In the genomic region with DNA sequence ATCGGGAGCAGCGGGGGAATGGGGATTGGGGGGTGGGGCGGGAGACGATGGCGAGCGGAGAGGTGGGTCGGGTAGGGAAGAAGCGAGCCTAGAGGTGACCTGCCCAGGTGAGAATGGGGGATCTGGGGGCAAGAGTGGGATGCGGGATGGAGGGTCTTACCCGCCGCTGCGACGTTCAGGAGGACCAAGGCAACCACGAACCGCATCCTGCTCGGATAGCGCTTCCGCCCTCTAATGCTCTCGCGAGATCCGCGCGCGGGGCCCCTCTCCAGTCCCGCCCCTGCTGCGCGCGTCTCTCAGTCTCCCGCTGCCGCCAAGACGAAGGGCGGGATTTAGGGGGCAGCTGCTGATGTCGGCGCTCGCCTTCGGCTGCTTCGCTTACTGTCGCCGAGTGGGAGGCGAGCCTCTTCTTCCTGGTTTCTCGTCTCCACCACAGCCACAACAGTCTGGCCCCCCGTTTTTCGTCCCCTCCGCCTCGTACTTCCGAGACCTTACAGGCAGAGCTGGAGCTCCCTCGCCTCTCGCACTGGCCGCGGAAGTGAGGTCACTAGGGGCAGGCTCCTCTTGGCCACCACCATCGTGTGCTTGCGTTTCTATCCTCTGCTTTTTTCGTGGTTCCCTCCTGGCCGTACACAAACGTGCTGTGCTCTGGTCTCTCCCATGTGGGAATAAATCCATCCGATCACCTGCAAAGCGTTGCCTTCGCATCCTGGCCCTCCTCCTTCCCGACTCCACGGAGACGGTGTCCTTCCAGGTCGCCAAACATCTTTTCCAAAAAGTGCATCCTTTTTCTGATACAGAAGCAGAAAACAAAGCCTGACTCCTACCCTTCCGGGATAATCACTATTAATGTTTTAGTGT, we compare ENCODE assay signal across 1 cellular context.
TF ChIP-seq lines count a peak whose summit lies in the region.

A gene (minus strand): TSS at position 233 of the 861 bp plus-strand sequence. CDS start 27 bp downstream, at position 206.

TF ChIP-seq in K562, 482 proteins besides CTCF, POLR2A, EP300 and RAD21 (continued from another document and continues in another):
- TF ChIP-seq TAF15 (IDR thresholded peaks at IDR 0.05; ENCODE audit: low read depth, low read length) (no peak), POLR2H (tag; IDR thresholded peaks at IDR 0.05; ENCODE audit: low read depth) (peak; percentile 95), MEF2A (IDR thresholded peaks at IDR 0.05; ENCODE audit: control insufficient read depth, low read depth, low read length) (no peak), ZNF316 (IDR thresholded peaks at IDR 0.05) (peak; percentile 43), GTF2F1 (IDR thresholded peaks at IDR 0.05; ENCODE audit: low read depth, low read length) (peak; percentile 89), ZNF347 (CRISPR knock-in tag; IDR thresholded peaks at IDR 0.05; ENCODE audit: low read depth) (no peak), GABPA (tag; conservative IDR thresholded peaks at IDR 0.05; ENCODE audit: low read depth) (peak; percentile 89), CBX8 (IDR thresholded peaks at IDR 0.05; ENCODE audit: borderline replicate concordance, extremely low read depth, low read depth, low read length, poor library complexity, severe bottlenecking) (no peak), NR1H2 (CRISPR knock-in tag; IDR thresholded peaks at IDR 0.05) (no peak), PRPF4 (IDR thresholded peaks at IDR 0.05; ENCODE audit: insufficient read depth, low read depth, low read length, poor library complexity, severe bottlenecking) (no peak), CHD1 (IDR thresholded peaks at IDR 0.05; ENCODE audit: low read length) (no peak), ZFX (CRISPR knock-in tag; IDR thresholded peaks at IDR 0.05) (peak; percentile 73), ETV5 (CRISPR knock-in tag; IDR thresholded peaks at IDR 0.05; ENCODE audit: low read depth) (peak; percentile 87), ZNF561 (CRISPR knock-in tag; conservative IDR thresholded peaks at IDR 0.05) (no peak), KAT8 (IDR thresholded peaks at IDR 0.05; ENCODE audit: low read depth) (no peak), RCOR1 (IDR thresholded peaks at IDR 0.05; ENCODE audit: borderline replicate concordance in 1 of 2, low read depth in 2 of 2, low read length in 2 of 2) (peak in 1 of 2 experiments; percentile 38; a peak in 2 of 4 replicates), KDM1A (IDR thresholded peaks at IDR 0.05) (no peak), NBN (IDR thresholded peaks at IDR 0.05; ENCODE audit: low read depth) (peak; percentile 84), KDM4B (IDR thresholded peaks at IDR 0.05; ENCODE audit: borderline replicate concordance in 2 of 2, low read depth in 1 of 2) (0 out of 4 replicates have a peak, but pooled peaks of 1 of the 2 experiments have one; percentile 58), ARID2 (IDR thresholded peaks at IDR 0.05) (no peak), ZNF75A (CRISPR knock-in tag; IDR thresholded peaks at IDR 0.05) (no peak), GATA2 (CRISPR knock-in tag; IDR thresholded peaks at IDR 0.05) (no peak), TCF7 (IDR thresholded peaks at IDR 0.05; ENCODE audit: borderline replicate concordance) (0 out of 2 replicates have a peak, but pooled peaks have one; percentile 17), TRIM24 (IDR thresholded peaks at IDR 0.05) (peak in 1 of 2 experiments; percentile 43; a peak in 1 of 4 replicates), RBM25 (IDR thresholded peaks at IDR 0.05; ENCODE audit: low read depth, low read length, severe bottlenecking) (peak; percentile 51), ZNF133 (CRISPR knock-in tag; IDR thresholded peaks at IDR 0.05) (no peak), ZFP36 (IDR thresholded peaks at IDR 0.05; ENCODE audit: low read depth, low read length, partially characterized antibody) (no peak), ZNF589 (CRISPR knock-in tag; IDR thresholded peaks at IDR 0.05; ENCODE audit: low read depth) (no peak), ZNF436 (CRISPR knock-in tag; IDR thresholded peaks at IDR 0.05) (no peak), PCBP2 (IDR thresholded peaks at IDR 0.05; ENCODE audit: low read depth, low read length, poor library complexity, severe bottlenecking) (no peak), LCOR (CRISPR knock-in tag; IDR thresholded peaks at IDR 0.05) (0 out of 2 replicates have a peak, but pooled peaks have one; percentile 69), ZNF174 (CRISPR knock-in tag; IDR thresholded peaks at IDR 0.05) (no peak), CBFA2T3 (IDR thresholded peaks at IDR 0.05) (no peak), NR3C1 (CRISPR knock-in tag; IDR thresholded peaks at IDR 0.05) (no peak), ZSCAN32 (CRISPR knock-in tag; IDR thresholded peaks at IDR 0.05) (no peak; the same call in 1 of the 2 replicates)
- TF ChIP-seq, protein P1, sequence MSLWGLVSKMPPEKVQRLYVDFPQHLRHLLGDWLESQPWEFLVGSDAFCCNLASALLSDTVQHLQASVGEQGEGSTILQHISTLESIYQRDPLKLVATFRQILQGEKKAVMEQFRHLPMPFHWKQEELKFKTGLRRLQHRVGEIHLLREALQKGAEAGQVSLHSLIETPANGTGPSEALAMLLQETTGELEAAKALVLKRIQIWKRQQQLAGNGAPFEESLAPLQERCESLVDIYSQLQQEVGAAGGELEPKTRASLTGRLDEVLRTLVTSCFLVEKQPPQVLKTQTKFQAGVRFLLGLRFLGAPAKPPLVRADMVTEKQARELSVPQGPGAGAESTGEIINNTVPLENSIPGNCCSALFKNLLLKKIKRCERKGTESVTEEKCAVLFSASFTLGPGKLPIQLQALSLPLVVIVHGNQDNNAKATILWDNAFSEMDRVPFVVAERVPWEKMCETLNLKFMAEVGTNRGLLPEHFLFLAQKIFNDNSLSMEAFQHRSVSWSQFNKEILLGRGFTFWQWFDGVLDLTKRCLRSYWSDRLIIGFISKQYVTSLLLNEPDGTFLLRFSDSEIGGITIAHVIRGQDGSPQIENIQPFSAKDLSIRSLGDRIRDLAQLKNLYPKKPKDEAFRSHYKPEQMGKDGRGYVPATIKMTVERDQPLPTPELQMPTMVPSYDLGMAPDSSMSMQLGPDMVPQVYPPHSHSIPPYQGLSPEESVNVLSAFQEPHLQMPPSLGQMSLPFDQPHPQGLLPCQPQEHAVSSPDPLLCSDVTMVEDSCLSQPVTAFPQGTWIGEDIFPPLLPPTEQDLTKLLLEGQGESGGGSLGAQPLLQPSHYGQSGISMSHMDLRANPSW (CRISPR knock-in tag; IDR thresholded peaks at IDR 0.05), result no peak
- TF ChIP-seq, protein P2, sequence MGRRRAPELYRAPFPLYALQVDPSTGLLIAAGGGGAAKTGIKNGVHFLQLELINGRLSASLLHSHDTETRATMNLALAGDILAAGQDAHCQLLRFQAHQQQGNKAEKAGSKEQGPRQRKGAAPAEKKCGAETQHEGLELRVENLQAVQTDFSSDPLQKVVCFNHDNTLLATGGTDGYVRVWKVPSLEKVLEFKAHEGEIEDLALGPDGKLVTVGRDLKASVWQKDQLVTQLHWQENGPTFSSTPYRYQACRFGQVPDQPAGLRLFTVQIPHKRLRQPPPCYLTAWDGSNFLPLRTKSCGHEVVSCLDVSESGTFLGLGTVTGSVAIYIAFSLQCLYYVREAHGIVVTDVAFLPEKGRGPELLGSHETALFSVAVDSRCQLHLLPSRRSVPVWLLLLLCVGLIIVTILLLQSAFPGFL (CRISPR knock-in tag; IDR thresholded peaks at IDR 0.05), result no peak
- TF ChIP-seq, protein P3, sequence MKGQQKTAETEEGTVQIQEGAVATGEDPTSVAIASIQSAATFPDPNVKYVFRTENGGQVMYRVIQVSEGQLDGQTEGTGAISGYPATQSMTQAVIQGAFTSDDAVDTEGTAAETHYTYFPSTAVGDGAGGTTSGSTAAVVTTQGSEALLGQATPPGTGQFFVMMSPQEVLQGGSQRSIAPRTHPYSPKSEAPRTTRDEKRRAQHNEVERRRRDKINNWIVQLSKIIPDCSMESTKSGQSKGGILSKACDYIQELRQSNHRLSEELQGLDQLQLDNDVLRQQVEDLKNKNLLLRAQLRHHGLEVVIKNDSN (CRISPR knock-in tag; IDR thresholded peaks at IDR 0.05), result peak; percentile 10; the same call in 1 of the 2 replicates
- TF ChIP-seq, protein P4, sequence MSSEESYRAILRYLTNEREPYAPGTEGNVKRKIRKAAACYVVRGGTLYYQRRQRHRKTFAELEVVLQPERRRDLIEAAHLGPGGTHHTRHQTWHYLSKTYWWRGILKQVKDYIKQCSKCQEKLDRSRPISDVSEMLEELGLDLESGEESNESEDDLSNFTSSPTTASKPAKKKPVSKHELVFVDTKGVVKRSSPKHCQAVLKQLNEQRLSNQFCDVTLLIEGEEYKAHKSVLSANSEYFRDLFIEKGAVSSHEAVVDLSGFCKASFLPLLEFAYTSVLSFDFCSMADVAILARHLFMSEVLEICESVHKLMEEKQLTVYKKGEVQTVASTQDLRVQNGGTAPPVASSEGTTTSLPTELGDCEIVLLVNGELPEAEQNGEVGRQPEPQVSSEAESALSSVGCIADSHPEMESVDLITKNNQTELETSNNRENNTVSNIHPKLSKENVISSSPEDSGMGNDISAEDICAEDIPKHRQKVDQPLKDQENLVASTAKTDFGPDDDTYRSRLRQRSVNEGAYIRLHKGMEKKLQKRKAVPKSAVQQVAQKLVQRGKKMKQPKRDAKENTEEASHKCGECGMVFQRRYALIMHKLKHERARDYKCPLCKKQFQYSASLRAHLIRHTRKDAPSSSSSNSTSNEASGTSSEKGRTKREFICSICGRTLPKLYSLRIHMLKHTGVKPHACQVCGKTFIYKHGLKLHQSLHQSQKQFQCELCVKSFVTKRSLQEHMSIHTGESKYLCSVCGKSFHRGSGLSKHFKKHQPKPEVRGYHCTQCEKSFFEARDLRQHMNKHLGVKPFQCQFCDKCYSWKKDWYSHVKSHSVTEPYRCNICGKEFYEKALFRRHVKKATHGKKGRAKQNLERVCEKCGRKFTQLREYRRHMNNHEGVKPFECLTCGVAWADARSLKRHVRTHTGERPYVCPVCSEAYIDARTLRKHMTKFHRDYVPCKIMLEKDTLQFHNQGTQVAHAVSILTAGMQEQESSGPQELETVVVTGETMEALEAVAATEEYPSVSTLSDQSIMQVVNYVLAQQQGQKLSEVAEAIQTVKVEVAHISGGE (CRISPR knock-in tag; IDR thresholded peaks at IDR 0.05), result peak in 1 of 3 experiments; percentile 85; a peak in 3 of 6 replicates
- TF ChIP-seq, protein P5, sequence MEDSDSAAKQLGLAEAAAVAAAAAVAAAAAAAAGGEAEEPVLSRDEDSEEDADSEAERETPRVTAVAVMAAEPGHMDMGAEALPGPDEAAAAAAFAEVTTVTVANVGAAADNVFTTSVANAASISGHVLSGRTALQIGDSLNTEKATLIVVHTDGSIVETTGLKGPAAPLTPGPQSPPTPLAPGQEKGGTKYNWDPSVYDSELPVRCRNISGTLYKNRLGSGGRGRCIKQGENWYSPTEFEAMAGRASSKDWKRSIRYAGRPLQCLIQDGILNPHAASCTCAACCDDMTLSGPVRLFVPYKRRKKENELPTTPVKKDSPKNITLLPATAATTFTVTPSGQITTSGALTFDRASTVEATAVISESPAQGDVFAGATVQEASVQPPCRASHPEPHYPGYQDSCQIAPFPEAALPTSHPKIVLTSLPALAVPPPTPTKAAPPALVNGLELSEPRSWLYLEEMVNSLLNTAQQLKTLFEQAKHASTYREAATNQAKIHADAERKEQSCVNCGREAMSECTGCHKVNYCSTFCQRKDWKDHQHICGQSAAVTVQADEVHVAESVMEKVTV (CRISPR knock-in tag; IDR thresholded peaks at IDR 0.05), result no peak
- TF ChIP-seq, protein P6, sequence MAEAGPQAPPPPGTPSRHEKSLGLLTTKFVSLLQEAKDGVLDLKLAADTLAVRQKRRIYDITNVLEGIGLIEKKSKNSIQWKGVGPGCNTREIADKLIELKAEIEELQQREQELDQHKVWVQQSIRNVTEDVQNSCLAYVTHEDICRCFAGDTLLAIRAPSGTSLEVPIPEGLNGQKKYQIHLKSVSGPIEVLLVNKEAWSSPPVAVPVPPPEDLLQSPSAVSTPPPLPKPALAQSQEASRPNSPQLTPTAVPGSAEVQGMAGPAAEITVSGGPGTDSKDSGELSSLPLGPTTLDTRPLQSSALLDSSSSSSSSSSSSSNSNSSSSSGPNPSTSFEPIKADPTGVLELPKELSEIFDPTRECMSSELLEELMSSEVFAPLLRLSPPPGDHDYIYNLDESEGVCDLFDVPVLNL (CRISPR knock-in tag; IDR thresholded peaks at IDR 0.05; ENCODE audit: low read depth), result 0 out of 2 replicates have a peak, but pooled peaks have one; percentile 70
- TF ChIP-seq, protein P7, sequence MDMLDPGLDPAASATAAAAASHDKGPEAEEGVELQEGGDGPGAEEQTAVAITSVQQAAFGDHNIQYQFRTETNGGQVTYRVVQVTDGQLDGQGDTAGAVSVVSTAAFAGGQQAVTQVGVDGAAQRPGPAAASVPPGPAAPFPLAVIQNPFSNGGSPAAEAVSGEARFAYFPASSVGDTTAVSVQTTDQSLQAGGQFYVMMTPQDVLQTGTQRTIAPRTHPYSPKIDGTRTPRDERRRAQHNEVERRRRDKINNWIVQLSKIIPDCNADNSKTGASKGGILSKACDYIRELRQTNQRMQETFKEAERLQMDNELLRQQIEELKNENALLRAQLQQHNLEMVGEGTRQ (CRISPR knock-in tag; IDR thresholded peaks at IDR 0.05), result no peak
- TF ChIP-seq, protein P8, sequence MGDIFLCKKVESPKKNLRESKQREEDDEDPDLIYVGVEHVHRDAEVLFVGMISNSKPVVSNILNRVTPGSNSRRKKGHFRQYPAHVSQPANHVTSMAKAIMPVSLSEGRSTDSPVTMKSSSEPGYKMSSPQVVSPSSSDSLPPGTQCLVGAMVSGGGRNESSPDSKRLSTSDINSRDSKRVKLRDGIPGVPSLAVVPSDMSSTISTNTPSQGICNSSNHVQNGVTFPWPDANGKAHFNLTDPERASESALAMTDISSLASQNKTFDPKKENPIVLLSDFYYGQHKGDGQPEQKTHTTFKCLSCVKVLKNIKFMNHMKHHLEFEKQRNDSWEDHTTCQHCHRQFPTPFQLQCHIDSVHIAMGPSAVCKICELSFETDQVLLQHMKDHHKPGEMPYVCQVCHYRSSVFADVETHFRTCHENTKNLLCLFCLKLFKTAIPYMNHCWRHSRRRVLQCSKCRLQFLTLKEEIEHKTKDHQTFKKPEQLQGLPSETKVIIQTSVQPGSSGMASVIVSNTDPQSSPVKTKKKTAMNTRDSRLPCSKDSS (IDR thresholded peaks at IDR 0.05; ENCODE audit: low read depth, partially characterized antibody), result no peak
- TF ChIP-seq, protein P9, sequence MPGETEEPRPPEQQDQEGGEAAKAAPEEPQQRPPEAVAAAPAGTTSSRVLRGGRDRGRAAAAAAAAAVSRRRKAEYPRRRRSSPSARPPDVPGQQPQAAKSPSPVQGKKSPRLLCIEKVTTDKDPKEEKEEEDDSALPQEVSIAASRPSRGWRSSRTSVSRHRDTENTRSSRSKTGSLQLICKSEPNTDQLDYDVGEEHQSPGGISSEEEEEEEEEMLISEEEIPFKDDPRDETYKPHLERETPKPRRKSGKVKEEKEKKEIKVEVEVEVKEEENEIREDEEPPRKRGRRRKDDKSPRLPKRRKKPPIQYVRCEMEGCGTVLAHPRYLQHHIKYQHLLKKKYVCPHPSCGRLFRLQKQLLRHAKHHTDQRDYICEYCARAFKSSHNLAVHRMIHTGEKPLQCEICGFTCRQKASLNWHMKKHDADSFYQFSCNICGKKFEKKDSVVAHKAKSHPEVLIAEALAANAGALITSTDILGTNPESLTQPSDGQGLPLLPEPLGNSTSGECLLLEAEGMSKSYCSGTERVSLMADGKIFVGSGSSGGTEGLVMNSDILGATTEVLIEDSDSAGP (CRISPR knock-in tag; IDR thresholded peaks at IDR 0.05), result no peak
- TF ChIP-seq, protein P10, sequence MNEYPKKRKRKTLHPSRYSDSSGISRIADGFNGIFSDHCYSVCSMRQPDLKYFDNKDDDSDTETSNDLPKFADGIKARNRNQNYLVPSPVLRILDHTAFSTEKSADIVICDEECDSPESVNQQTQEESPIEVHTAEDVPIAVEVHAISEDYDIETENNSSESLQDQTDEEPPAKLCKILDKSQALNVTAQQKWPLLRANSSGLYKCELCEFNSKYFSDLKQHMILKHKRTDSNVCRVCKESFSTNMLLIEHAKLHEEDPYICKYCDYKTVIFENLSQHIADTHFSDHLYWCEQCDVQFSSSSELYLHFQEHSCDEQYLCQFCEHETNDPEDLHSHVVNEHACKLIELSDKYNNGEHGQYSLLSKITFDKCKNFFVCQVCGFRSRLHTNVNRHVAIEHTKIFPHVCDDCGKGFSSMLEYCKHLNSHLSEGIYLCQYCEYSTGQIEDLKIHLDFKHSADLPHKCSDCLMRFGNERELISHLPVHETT (CRISPR knock-in tag; conservative IDR thresholded peaks at IDR 0.05 in 1 of 2, IDR thresholded peaks at IDR 0.05 in 1 of 2), result peak in 1 of 2 experiments; percentile 48; a peak in 1 of 4 replicates
